ENCODE assay signal across 10 cellular contexts in genomic region chr12:65631621-65632111, GRCh38.
DNase-seq lines count a peak whose midpoint lies in the region; ATAC-seq and TF ChIP-seq lines count a peak whose summit lies in the region.
"Had no signal": no experiment of that assay in that cellular context is flagged by ENCODE, and none has a peak within 500 bp of the region (broad histone marks: within the 10 kb centered on the region; RNA-seq: fewer than 3 reads in every experiment).

No MANE protein-coding gene starts in this region.

- no peaks in the 10 kb centered on the region for H3K4me1 ChIP-seq in body of pancreas
- H3K4me1 ChIP-seq in vagina, result peaks cover 11% of the 10 kb centered on the region

- H3K9me3 ChIP-seq in body of pancreas (no peaks in the 10 kb centered on the region), vagina (no peaks in the 10 kb centered on the region)

- ATAC-seq in body of pancreas, result peak; percentile 12
- ATAC-seq in GM21528 (IDR thresholded peaks at IDR 0.05; ENCODE audit: low FRiP score, unreplicated experiment), result no peak

- H3K4me3 ChIP-seq in body of pancreas (no peak overlapping the region), vagina (no peak overlapping the region)

- H3K27ac ChIP-seq in body of pancreas (no peak overlapping the region), vagina (peak overlapping the region; percentile 17)
- H3K27ac ChIP-seq: 22Rv1 had no signal

- intact Hi-C loops in body of pancreas (cut with DNase I), result no loop called here
- intact Hi-C loops in vagina (cut with DNase I), result no loop called here

- TF ChIP-seq POLR2A in body of pancreas (IDR thresholded peaks at IDR 0.05) (no peak), vagina (IDR thresholded peaks at IDR 0.05) (no peak)

- H3K27me3 ChIP-seq in body of pancreas, result no peaks in the 10 kb centered on the region
- no peaks in the 10 kb centered on the region for H3K27me3 ChIP-seq in vagina

- DNase-seq in SIG-M5 treated with dmso at 0.1 percent for 504 hours (lab: John Stamatoyannopoulos, UW; ENCODE audit: unreplicated experiment), result peak; percentile 47
- no peak for DNase-seq in SIG-M5 (lab: John Stamatoyannopoulos, UW)
- peak in 1 of 4 donors; percentile 4 for DNase-seq in body of pancreas
- peak; percentile 89 for DNase-seq in islet precursor cell
- no peak for DNase-seq in vagina (ENCODE audit: extremely low spot score in 2 of 2)
- no peak for DNase-seq in NCI-H187 treated with DMSO at 0.1 percent for 48 hours (lab: John Stamatoyannopoulos, UW)
- no peak for DNase-seq in GM13976 (ENCODE audit: low spot score)
- DNase-seq: activated CD4-positive, alpha-beta T cell treated with anti-CD3 and anti-CD28 coated beads for 1 hour had no signal

- H3K36me3 ChIP-seq in body of pancreas (replicated peaks in 1 of 2; ENCODE audit: insufficient read depth in 1 of 2, low read depth in 2 of 2) (no peaks in the 10 kb centered on the region), vagina (no peaks in the 10 kb centered on the region)

- no peak for TF ChIP-seq CTCF in body of pancreas (IDR thresholded peaks at IDR 0.05)
- TF ChIP-seq CTCF in vagina (IDR thresholded peaks at IDR 0.05), result no peak
- no peak for TF ChIP-seq CTCF in GM13976 (IDR thresholded peaks at IDR 0.05; ENCODE audit: borderline replicate concordance, control extremely low read depth, extremely low read depth, insufficient read depth, missing control alignments)

- WGBS in body of pancreas, 2 donors, result 67 to 70% methylated on average over 8 of the region's 8 CpGs

- in situ Hi-C loops in GM13976 (cut with MboI; ENCODE audit: low sequenced_read_pairs, unreplicated experiment), result no loop called here

Comparison
In these comparisons a context has a peak if more than half of its experiments do, and no peak if none do; other contexts are left out.
1. DNase-seq: peak in SIG-M5 treated with dmso at 0.1 percent for 504 hours (single experiment) and islet precursor cell (single experiment); none in SIG-M5 (single experiment), vagina (0 of 2), NCI-H187 treated with DMSO at 0.1 percent for 48 hours (single experiment) and GM13976 (single experiment).